Comparison of ENCODE assay signal across 27 cellular contexts in the genomic region with DNA sequence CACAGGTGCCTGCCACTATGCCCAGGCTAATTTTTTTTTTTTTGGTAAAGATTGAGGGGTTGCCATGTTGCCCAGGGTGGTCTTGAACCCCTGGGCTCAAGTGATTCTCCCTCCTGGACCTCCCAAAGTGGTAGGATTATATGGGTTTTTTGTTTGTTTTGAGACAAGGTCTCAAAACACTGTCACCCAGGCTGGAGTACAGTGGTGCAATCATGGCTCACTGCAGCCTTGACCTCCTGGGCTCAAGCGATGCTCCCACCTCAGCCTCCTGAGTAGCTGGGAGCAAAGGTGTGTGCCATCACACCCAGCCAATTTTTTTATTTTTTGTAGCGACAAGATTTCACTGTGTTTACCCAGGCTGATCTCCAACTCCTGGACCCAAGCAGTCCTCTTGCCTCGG.
"Had no signal": no experiment of that assay in that cellular context is flagged by ENCODE, and none has a peak within 500 bp of the region (broad histone marks: within the 10 kb centered on the region; RNA-seq: fewer than 3 reads in every experiment).

No MANE protein-coding gene starts in this region.

- DNase-seq: colonic mucosa; cortex of kidney; dermis blood vessel endothelial cell; dorsolateral prefrontal cortex; effector CD4-positive, alpha-beta T cell; effector CD8-positive, alpha-beta T cell; effector memory CD4-positive, alpha-beta T cell; effector memory CD8-positive, alpha-beta T cell; endodermal cell; erythroblast; esophagus squamous epithelium; foreskin fibroblast; foreskin melanocyte; gastrocnemius medialis; glutamatergic neuron; head of caudate nucleus; heart left ventricle; heart right ventricle had no signal

- H3K27ac Mint-ChIP-seq: dendritic cell treated with granulocyte-macrophage colony-stimulating factor and Interleukin-4, amounts not matched to agents 40 ng/mL and 50 ng/mL, for 4 days; effector memory CD8-positive, alpha-beta T cell; endodermal cell had no signal

- H3K4me3 ChIP-seq: colonic mucosa, coronary artery, dorsolateral prefrontal cortex, esophagus muscularis mucosa, esophagus squamous epithelium, gastrocnemius medialis, gastroesophageal sphincter, heart left ventricle, heart right ventricle had no signal

- ATAC-seq: effector memory CD8-positive, alpha-beta T cell; esophagus mucosa; gastrocnemius medialis; gastroesophageal sphincter; heart left ventricle; heart right ventricle had no signal

- H3K27me3 ChIP-seq: colonic mucosa had no signal

- H3K27ac ChIP-seq: colonic mucosa, coronary artery, dorsolateral prefrontal cortex, epithelial cell of prostate, esophagus muscularis mucosa, esophagus squamous epithelium, gastrocnemius medialis, gastroesophageal sphincter, heart left ventricle, heart right ventricle had no signal

- H3K4me1 ChIP-seq: colonic mucosa, esophagus muscularis mucosa, esophagus squamous epithelium, gastrocnemius medialis, gastroesophageal sphincter, heart left ventricle, heart right ventricle had no signal

- FAIRE-seq: colon, endometrium, frontal cortex had no signal

- H3K9me3 Mint-ChIP-seq: dendritic cell treated with granulocyte-macrophage colony-stimulating factor and Interleukin-4, amounts not matched to agents 40 ng/mL and 50 ng/mL, for 4 days; effector memory CD8-positive, alpha-beta T cell had no signal

- H3K36me3 ChIP-seq: colonic mucosa, esophagus muscularis mucosa, esophagus squamous epithelium, gastrocnemius medialis, gastroesophageal sphincter, heart left ventricle, heart right ventricle had no signal

- H3K4me3 Mint-ChIP-seq: dendritic cell treated with granulocyte-macrophage colony-stimulating factor and Interleukin-4, amounts not matched to agents 40 ng/mL and 50 ng/mL, for 4 days; effector memory CD8-positive, alpha-beta T cell; endodermal cell had no signal

- H3K9me3 ChIP-seq: colonic mucosa, esophagus muscularis mucosa, esophagus squamous epithelium, gastrocnemius medialis had no signal
